ENCODE assay signal across 13 cellular contexts in genomic region chr11:101034076-101034475, GRCh38.
A peak's percentile ranks its signal among the peaks of the same experiment; 100 is the strongest.
DNase-seq lines count a peak whose midpoint lies in the region; ATAC-seq and TF ChIP-seq lines count a peak whose summit lies in the region.
"Had no signal": no experiment of that assay in that cellular context is flagged by ENCODE, and none has a peak within 500 bp of the region (broad histone marks: within the 10 kb centered on the region; RNA-seq: fewer than 3 reads in every experiment).

No MANE protein-coding gene starts in this region.

- H3K4me3 ChIP-seq in endocrine pancreas (ENCODE audit: control insufficient read depth, insufficient read depth, low read length) (peak overlapping the region; percentile 29), thoracic aorta (no peak overlapping the region)
- H3K4me3 ChIP-seq: dorsolateral prefrontal cortex had no signal

- H3K9me3 ChIP-seq in endocrine pancreas (ENCODE audit: control insufficient read depth, low read length) (no peaks in the 10 kb centered on the region), thoracic aorta (no peaks in the 10 kb centered on the region)
- H3K9me3 ChIP-seq: SK-N-SH had no signal

- ATAC-seq in thoracic aorta (ENCODE audit: insufficient number of reproducible peaks, low FRiP score, low read depth), result peak; percentile 36
- ATAC-seq in HG03520 (IDR thresholded peaks at IDR 0.05; ENCODE audit: unreplicated experiment), result no peak
- no peak for ATAC-seq in esophagus mucosa
- no peak for ATAC-seq in GM18519 (IDR thresholded peaks at IDR 0.05; ENCODE audit: low FRiP score, unreplicated experiment)

- DNase-seq in left kidney (ENCODE audit: low read depth, low spot score) (peak; percentile 42), thoracic aorta (ENCODE audit: low spot score) (no peak)
- DNase-seq: activated gamma-delta T cell treated with Interleukin-2 at 50 U/mL for 16 hours, Calu3, dorsolateral prefrontal cortex, hippocampal formation, NCI-H526 treated with DMSO at 0.1 percent for 48 hours, SK-N-SH had no signal

- no peaks in the 10 kb centered on the region for H3K27me3 ChIP-seq in endocrine pancreas (ENCODE audit: control insufficient read depth, insufficient read depth, low read length)
- H3K27me3 ChIP-seq in thoracic aorta (replicated peaks; ENCODE audit: insufficient read depth), result no peaks in the 10 kb centered on the region
- H3K27me3 ChIP-seq: dorsolateral prefrontal cortex had no signal

- no peaks in the 10 kb centered on the region for H3K36me3 ChIP-seq in endocrine pancreas (ENCODE audit: control insufficient read depth, insufficient read depth, low read length)
- H3K36me3 ChIP-seq in thoracic aorta, result no peaks in the 10 kb centered on the region

- H3K27ac ChIP-seq in VCaP, result peak overlapping the region; percentile 62
- peak overlapping the region; percentile 50 to 55 for H3K27ac ChIP-seq in thoracic aorta

- TF ChIP-seq CTCF in VCaP (conservative IDR thresholded peaks at IDR 0.05), result no peak
- TF ChIP-seq CTCF in thoracic aorta (IDR thresholded peaks at IDR 0.05), result no peak

- H3K9ac ChIP-seq in endocrine pancreas (ENCODE audit: control insufficient read depth, insufficient read depth, low read length), result no peak overlapping the region
- H3K9ac ChIP-seq: SK-N-SH had no signal

- H3K4me1 ChIP-seq in endocrine pancreas (ENCODE audit: control insufficient read depth, insufficient read depth, low read length) (peaks cover 21% of the 10 kb centered on the region), thoracic aorta (ENCODE audit: control insufficient read depth in 1 of 2, low read depth in 2 of 2) (peaks cover 8 to 39% of the 10 kb centered on the region in 2 donors)
